ENCODE assay signal across 10 cellular contexts in the genomic region with DNA sequence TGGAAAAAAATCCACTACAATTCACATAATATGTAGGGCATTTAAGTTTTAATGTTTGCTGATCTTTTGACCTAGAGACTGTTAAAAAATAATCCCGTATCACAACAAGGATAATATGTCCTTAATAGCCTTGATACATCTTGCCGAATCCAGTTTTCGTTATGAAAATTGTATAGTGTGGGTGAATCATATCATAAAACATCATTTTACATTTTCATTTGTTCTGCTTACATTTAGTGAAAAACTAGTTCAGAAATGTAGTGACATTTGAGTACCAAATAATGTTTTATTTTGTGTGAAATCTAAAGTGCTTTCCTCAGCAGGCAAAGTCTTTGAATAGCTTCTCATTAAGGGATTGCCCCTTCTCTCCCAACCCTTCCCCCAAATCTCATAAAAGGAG. TPM values are rescaled to one million over a fixed set of nuclear protein-coding genes. Genes with fewer than 3 reads are reported as not detected.
DNase-seq lines count a peak whose midpoint lies in the region; ATAC-seq and TF ChIP-seq lines count a peak whose summit lies in the region.
"Had no signal": no experiment of that assay in that cellular context is flagged by ENCODE, and none has a peak within 500 bp of the region (broad histone marks: within the 10 kb centered on the region; RNA-seq: fewer than 3 reads in every experiment).

No MANE protein-coding gene starts in this region.

- H3K27me3 ChIP-seq in iPS-18a (ENCODE audit: control insufficient read depth, insufficient read depth, low read length) (peaks cover 4% of the 10 kb centered on the region), adrenal gland (no peaks in the 10 kb centered on the region)

- H3K9me3 ChIP-seq in T-helper 17 cell (ENCODE audit: control insufficient read depth, low read length, poor library complexity, severe bottlenecking) (no peaks in the 10 kb centered on the region), iPS-18a (ENCODE audit: control insufficient read depth, low read depth, low read length) (no peaks in the 10 kb centered on the region), adrenal gland (replicated peaks in 1 of 3) (no peaks in the 10 kb centered on the region)

- H3K36me3 ChIP-seq in iPS-18a (ENCODE audit: control insufficient read depth, low read depth, low read length) (no peaks in the 10 kb centered on the region), adrenal gland (replicated peaks in 1 of 2) (no peaks in the 10 kb centered on the region)

- TF ChIP-seq POLR2A in adrenal gland (IDR thresholded peaks at IDR 0.05): no peak

- no peaks in the 10 kb centered on the region for H3K9me3 Mint-ChIP-seq in activated T-cell treated with anti-CD3 and anti-CD28 coated beads, Interleukin-2, amount 50 U/mL, for 72 hours
- H3K9me3 Mint-ChIP-seq in stimulated activated naive CD8-positive, alpha-beta T cell treated with anti-CD3 and anti-CD28 coated beads, Interleukin-15, amount 100 ng/mL, for 72 hours: no peaks in the 10 kb centered on the region

- H3K27ac Mint-ChIP-seq in activated T-cell treated with anti-CD3 and anti-CD28 coated beads, Interleukin-2, amount 50 U/mL, for 72 hours: peak overlapping the region; percentile 84
- peak overlapping the region; percentile 98 for H3K27ac Mint-ChIP-seq in T-helper 17 cell
- peak overlapping the region; percentile 74 to 100 for H3K27ac Mint-ChIP-seq in stimulated activated naive CD8-positive, alpha-beta T cell treated with anti-CD3 and anti-CD28 coated beads, Interleukin-15, amount 100 ng/mL, for 72 hours

- ATAC-seq in activated T-cell treated with anti-CD3 and anti-CD28 coated beads, Interleukin-2, amount 50 U/mL, for 72 hours (replicated peaks in 1 of 2): no peak
- ATAC-seq in T-helper 17 cell: no peak
- ATAC-seq in stimulated activated naive CD8-positive, alpha-beta T cell treated with anti-CD3 and anti-CD28 coated beads, Interleukin-15, amount 100 ng/mL, for 72 hours: no peak
- no peak for ATAC-seq in HG02981 (IDR thresholded peaks at IDR 0.05; ENCODE audit: unreplicated experiment)

- H3K4me3 Mint-ChIP-seq in activated T-cell treated with anti-CD3 and anti-CD28 coated beads, Interleukin-2, amount 50 U/mL, for 72 hours: peak overlapping the region; percentile 98 to 99
- peak overlapping the region; percentile 72 for H3K4me3 Mint-ChIP-seq in T-helper 17 cell
- peak overlapping the region; percentile 100 for H3K4me3 Mint-ChIP-seq in stimulated activated naive CD8-positive, alpha-beta T cell treated with anti-CD3 and anti-CD28 coated beads, Interleukin-15, amount 100 ng/mL, for 72 hours

- H3K27ac ChIP-seq in iPS-18a (ENCODE audit: low read length) (no peak overlapping the region), adrenal gland (no peak overlapping the region)

- 29 to 40% (median 38%) methylated on average over 3 of the region's 3 CpGs for WGBS in adrenal gland, 4 donors

- H3K4me1 ChIP-seq in iPS-18a (ENCODE audit: control insufficient read depth, low read depth, low read length) (peaks cover 17% of the 10 kb centered on the region), adrenal gland (replicated peaks in 1 of 2) (peaks cover 3 to 31% of the 10 kb centered on the region in 2 donors)

- H3K4me1 Mint-ChIP-seq in activated T-cell treated with anti-CD3 and anti-CD28 coated beads, Interleukin-2, amount 50 U/mL, for 72 hours (ENCODE audit: low read depth): peaks cover 63% of the 10 kb centered on the region
- H3K4me1 Mint-ChIP-seq in T-helper 17 cell: peaks cover 42% of the 10 kb centered on the region
- H3K4me1 Mint-ChIP-seq in stimulated activated naive CD8-positive, alpha-beta T cell treated with anti-CD3 and anti-CD28 coated beads, Interleukin-15, amount 100 ng/mL, for 72 hours: peaks cover 23% of the 10 kb centered on the region

- peaks cover 7 to 10% of the 10 kb centered on the region in 2 donors for H3K36me3 Mint-ChIP-seq in activated T-cell treated with anti-CD3 and anti-CD28 coated beads, Interleukin-2, amount 50 U/mL, for 72 hours (ENCODE audit: insufficient read depth in 2 of 2)
- H3K36me3 Mint-ChIP-seq in T-helper 17 cell (ENCODE audit: low read depth): peaks cover 3% of the 10 kb centered on the region

- TF ChIP-seq CTCF in adrenal gland (IDR thresholded peaks at IDR 0.05): no peak

- H3K4me3 ChIP-seq in iPS-18a (ENCODE audit: low read length) (peak overlapping the region; percentile 97), adrenal gland (peak overlapping the region in 1 of 4 donors; percentile 77)

- H3K27me3 Mint-ChIP-seq in activated T-cell treated with anti-CD3 and anti-CD28 coated beads, Interleukin-2, amount 50 U/mL, for 72 hours (ENCODE audit: low read depth): no peaks in the 10 kb centered on the region
- no peaks in the 10 kb centered on the region for H3K27me3 Mint-ChIP-seq in T-helper 17 cell
- no peaks in the 10 kb centered on the region for H3K27me3 Mint-ChIP-seq in stimulated activated naive CD8-positive, alpha-beta T cell treated with anti-CD3 and anti-CD28 coated beads, Interleukin-15, amount 100 ng/mL, for 72 hours

- intact Hi-C loops in adrenal gland (cut with DNase I): loop anchor here in 1 of 2 donors (10.0 kb wide), 1 partner anchor 339 kb away; no protein-coding TSS in a partner anchor

- no peak for DNase-seq in activated T-cell treated with anti-CD3 and anti-CD28 coated beads, Interleukin-2, amount 50 U/mL, for 72 hours
- DNase-seq in activated T-cell treated with anti-CD3 and anti-CD28 coated beads for 4 hours: no peak
- no peak for DNase-seq in T-helper 17 cell
- DNase-seq in stimulated activated naive CD8-positive, alpha-beta T cell treated with anti-CD3 and anti-CD28 coated beads, Interleukin-15, amount 100 ng/mL, for 72 hours: no peak
- no peak for DNase-seq in adrenal gland
- no peak for DNase-seq in NCI-H748 treated with DMSO at 0.1 percent for 48 hours (lab: John Stamatoyannopoulos, UW)
- DNase-seq: activated gamma-delta T cell, SHP77 had no signal

- H3K9ac ChIP-seq in iPS-18a (ENCODE audit: low read length): no peak overlapping the region

RNA-seq across cellular contexts. Expression of gene AFTPH, which starts 1.9 kb away (rescaled TPM):
- total RNA-seq in activated T-cell treated with anti-CD3 and anti-CD28 coated beads, Interleukin-2, amount 50 U/mL, for 72 hours: 10 to 100 TPM; 47.1 to 48.2 TPM
- total RNA-seq in T-helper 17 cell (10 to 100 TPM; 33.2 to 34.8 TPM), adrenal gland (10 to 100 TPM; 25.7 to 42.3 (median 32.1) TPM)
- polyA plus RNA-seq in adrenal gland: 10 to 100 TPM; 35.1 to 58.5 (median 44.6) TPM
